ENCODE assay signal across 8 cellular contexts in the genomic region with DNA sequence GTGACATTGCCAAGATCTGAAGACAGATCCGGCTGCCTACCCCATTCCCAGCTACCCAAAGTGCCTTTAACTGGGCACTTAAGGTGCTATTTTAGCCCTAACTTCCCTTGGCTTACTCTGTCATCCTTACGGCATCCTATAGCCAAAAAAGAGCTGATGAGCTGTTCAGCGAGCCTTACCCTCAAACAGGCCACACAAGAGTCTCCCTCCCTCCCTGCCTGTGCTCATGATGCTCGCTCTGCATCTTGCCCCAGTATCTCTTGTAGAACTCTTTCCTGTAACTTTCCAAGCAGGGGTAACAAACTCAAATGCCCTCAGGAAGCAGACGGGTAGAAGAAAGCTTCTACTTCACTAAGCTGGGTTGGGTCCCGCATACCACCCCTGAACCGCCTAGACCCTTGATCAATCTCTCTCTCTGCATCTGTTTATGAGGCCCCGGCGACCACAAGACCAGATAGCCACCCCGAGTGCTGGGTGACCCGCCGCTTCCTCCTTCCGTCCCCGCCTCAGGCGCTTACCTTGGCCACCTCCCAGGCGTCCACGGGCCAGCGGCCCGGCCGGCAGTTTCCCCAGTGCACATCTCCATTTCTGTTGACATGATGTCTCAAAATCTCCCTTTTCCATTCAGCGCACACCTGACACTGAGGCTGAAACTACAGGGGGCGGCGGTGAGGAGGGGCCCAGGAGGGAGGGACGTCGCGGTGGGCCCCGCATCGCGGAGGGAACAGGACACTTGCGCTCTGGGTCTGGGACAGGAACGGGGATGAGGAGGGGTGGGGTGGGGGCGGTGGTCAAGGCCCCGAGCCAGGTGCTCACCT. TPM values are rescaled to one million over a fixed set of nuclear protein-coding genes. Genes with fewer than 3 reads are reported as not detected.
DNase-seq lines count a peak whose midpoint lies in the region; ATAC-seq and TF ChIP-seq lines count a peak whose summit lies in the region.

No MANE protein-coding gene starts in this region.

- H2AFZ ChIP-seq in osteoblast (ENCODE audit: low read length), result peak overlapping the region; percentile 28

- peak overlapping the region; percentile 84 for H3K4me3 ChIP-seq in osteoblast (ENCODE audit: insufficient read depth, low read length)

- CTCF ChIA-PET in activated naive CD4-positive, alpha-beta T cell treated with anti-CD3 and anti-CD28 coated beads, Interleukin-2, amount 10 ng/mL, durations not matched to agents 7 days and 5 days (lab: Charles Lee), result interaction anchor here (2.1 to 2.4 kb wide), 2 partner anchors 103 to 147 kb away, joined by 8 to 11 read pairs; no protein-coding TSS in a partner anchor

- H3K4me3 Mint-ChIP-seq in activated naive CD4-positive, alpha-beta T cell treated with anti-CD3 and anti-CD28 coated beads, Interleukin-2, amount 10 ng/mL, durations not matched to agents 7 days and 5 days, result peak overlapping the region; percentile 98

- H3K36me3 ChIP-seq in osteoblast (ENCODE audit: insufficient read depth, low read length), result peaks cover 4% of the 10 kb centered on the region

- peak overlapping the region; percentile 68 for H3K27ac ChIP-seq in osteoblast (ENCODE audit: low read depth, low read length)

- peaks cover 28% of the 10 kb centered on the region for H3K4me1 ChIP-seq in osteoblast (ENCODE audit: insufficient read depth, low read length)

- peak overlapping the region; percentile 94 for H3K27ac Mint-ChIP-seq in activated naive CD4-positive, alpha-beta T cell treated with anti-CD3 and anti-CD28 coated beads, Interleukin-2, amount 10 ng/mL, durations not matched to agents 7 days and 5 days

- H4K20me1 ChIP-seq in osteoblast (ENCODE audit: insufficient read depth, low read length), result peaks cover 12% of the 10 kb centered on the region

- H3K9me3 ChIP-seq in osteoblast (ENCODE audit: low read depth, low read length), result no peaks in the 10 kb centered on the region

- H3K4me2 ChIP-seq in osteoblast (ENCODE audit: insufficient read depth, low read length), result peak overlapping the region; percentile 91

- peak; percentile 19 for ATAC-seq in HG03045 (IDR thresholded peaks at IDR 0.05; ENCODE audit: unreplicated experiment)
- no peak for ATAC-seq in GM18519 (IDR thresholded peaks at IDR 0.05; ENCODE audit: low FRiP score, unreplicated experiment)

- no peaks in the 10 kb centered on the region for H3K9me3 Mint-ChIP-seq in activated naive CD4-positive, alpha-beta T cell treated with anti-CD3 and anti-CD28 coated beads, Interleukin-2, amount 10 ng/mL, durations not matched to agents 7 days and 5 days

- H3K4me1 Mint-ChIP-seq in activated naive CD4-positive, alpha-beta T cell treated with anti-CD3 and anti-CD28 coated beads, Interleukin-2, amount 10 ng/mL, durations not matched to agents 7 days and 5 days, result peaks cover 33% of the 10 kb centered on the region

- H3K27me3 Mint-ChIP-seq in activated naive CD4-positive, alpha-beta T cell treated with anti-CD3 and anti-CD28 coated beads, Interleukin-2, amount 10 ng/mL, durations not matched to agents 7 days and 5 days, result no peaks in the 10 kb centered on the region

- peaks cover 42% of the 10 kb centered on the region for H3K79me2 ChIP-seq in osteoblast (ENCODE audit: insufficient read depth, low read length)

- H3K36me3 Mint-ChIP-seq in activated naive CD4-positive, alpha-beta T cell treated with anti-CD3 and anti-CD28 coated beads, Interleukin-2, amount 10 ng/mL, durations not matched to agents 7 days and 5 days, result peaks cover 29% of the 10 kb centered on the region

- no peak for TF ChIP-seq CTCF in osteoblast (IDR thresholded peaks at IDR 0.05; ENCODE audit: extremely low read depth, low read depth, low read length)

- DNase-seq in NCI-H82 (lab: John Stamatoyannopoulos, UW), result peak; percentile 54
- no peak for DNase-seq in NCI-H82 treated with DMSO at 0.1 percent for 48 hours (lab: John Stamatoyannopoulos, UW; ENCODE audit: unreplicated experiment)
- DNase-seq in RKO (ENCODE audit: low spot score), result peak; percentile 61
- peak; percentile 49 for DNase-seq in activated naive CD4-positive, alpha-beta T cell treated with anti-CD3 and anti-CD28 coated beads, Interleukin-2, amount 10 ng/mL, durations not matched to agents 7 days and 5 days
- peak; percentile 29 for DNase-seq in glomerular visceral epithelial cell (ENCODE audit: extremely low spot score)
- peak; percentile 72 for DNase-seq in osteoblast (ENCODE audit: insufficient read length, low spot score, missing footprints)

- H3K27me3 ChIP-seq in osteoblast (ENCODE audit: insufficient read depth, low read length), result no peaks in the 10 kb centered on the region

RNA-seq across cellular contexts. Expression of gene CXorf38, which starts 0.7 kb away (rescaled TPM):
- total RNA-seq in osteoblast, result 10.1 and 14.7 TPM in 2 replicates

RNA-seq across cellular contexts. Expression of gene MPC1L, which starts 23.5 kb away (rescaled TPM):
- not detected in 2 replicates for total RNA-seq in osteoblast
